9 cellular contexts compared by ENCODE assay signal in the genomic region with DNA sequence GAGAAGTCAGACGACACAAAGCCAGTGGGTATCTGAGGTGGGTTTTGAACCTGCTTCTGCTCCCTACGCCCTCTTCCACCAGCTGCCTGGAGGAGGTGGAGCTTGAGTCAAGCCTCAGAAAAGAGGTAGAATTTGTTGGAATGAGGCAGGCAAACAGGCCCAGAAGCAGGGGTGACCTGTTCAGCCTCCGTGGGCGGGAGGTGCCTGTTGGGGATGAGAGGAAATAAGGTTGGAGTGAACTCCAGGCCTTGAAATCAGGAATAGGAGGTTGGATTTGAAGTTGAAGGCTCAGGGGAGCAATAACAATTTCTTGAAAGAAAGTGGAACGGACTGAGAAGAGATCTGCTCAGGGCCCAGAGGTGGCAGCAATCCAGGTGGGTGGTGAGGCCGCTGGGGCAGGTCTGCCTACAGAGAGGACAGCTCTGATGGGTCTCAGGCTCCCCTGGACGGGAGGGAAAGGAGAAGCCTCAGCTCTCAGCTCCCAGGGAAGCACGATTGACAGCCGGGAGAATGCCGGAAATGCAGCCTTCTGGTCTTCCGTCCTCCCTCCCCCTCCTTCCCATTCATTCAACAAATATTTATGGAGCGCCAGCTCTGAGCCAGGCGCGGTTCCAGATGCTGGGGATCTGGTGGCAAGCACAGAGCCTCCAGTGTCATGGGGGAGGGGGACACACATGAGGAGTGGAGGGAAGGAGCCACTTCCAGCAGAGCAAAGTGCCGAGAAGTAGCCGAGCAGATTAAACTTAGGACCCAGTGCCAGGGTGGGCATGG.
DNase-seq lines count a peak whose midpoint lies in the region; ATAC-seq and TF ChIP-seq lines count a peak whose summit lies in the region.
"Had no signal": no experiment of that assay in that cellular context is flagged by ENCODE, and none has a peak within 500 bp of the region (broad histone marks: within the 10 kb centered on the region; RNA-seq: fewer than 3 reads in every experiment).

No MANE protein-coding gene starts in this region.

- H3K36me3 Mint-ChIP-seq in mesothelial cell of epicardium = peaks cover 11% of the 10 kb centered on the region
- H3K36me3 Mint-ChIP-seq in activated CD4-positive, alpha-beta T cell treated with anti-CD3 and anti-CD28 coated beads, Interleukin-2, amount 10 ng/mL, durations not matched to agents 24 days and 14 days (ENCODE audit: low read depth) = no peaks in the 10 kb centered on the region

- CTCF ChIA-PET in mammary epithelial cell (lab: Charles Lee; ENCODE audit: low non-redundant PET) = no interaction called here

- H3K79me2 ChIP-seq in mammary epithelial cell (ENCODE audit: insufficient read depth, low read length) = peaks cover 25% of the 10 kb centered on the region

- H3K9ac ChIP-seq in mammary epithelial cell (ENCODE audit: insufficient read depth, low read length) = peak overlapping the region; percentile 5

- peak overlapping the region; percentile 88 for H3K27ac Mint-ChIP-seq in mesothelial cell of epicardium
- no peak overlapping the region for H3K27ac Mint-ChIP-seq in activated CD4-positive, alpha-beta T cell treated with anti-CD3 and anti-CD28 coated beads, Interleukin-2, amount 10 ng/mL, durations not matched to agents 24 days and 14 days

- no peaks in the 10 kb centered on the region for H4K20me1 ChIP-seq in mammary epithelial cell (ENCODE audit: insufficient read depth, low read length)

- H3K27me3 Mint-ChIP-seq in mesothelial cell of epicardium (ENCODE audit: low read depth) = no peaks in the 10 kb centered on the region
- H3K27me3 Mint-ChIP-seq in activated CD4-positive, alpha-beta T cell treated with anti-CD3 and anti-CD28 coated beads, Interleukin-2, amount 10 ng/mL, durations not matched to agents 24 days and 14 days = peaks cover 36% of the 10 kb centered on the region

- H3K9me3 ChIP-seq in BE2C (no peaks in the 10 kb centered on the region), mammary epithelial cell (replicated peaks; ENCODE audit: insufficient read depth, low read length) (no peaks in the 10 kb centered on the region)
- H3K9me3 ChIP-seq in effector memory CD4-positive, alpha-beta T cell (ENCODE audit: control insufficient read depth, low read length) = no peaks in the 10 kb centered on the region

- H3K36me3 ChIP-seq in BE2C = peaks cover 17% of the 10 kb centered on the region
- no peaks in the 10 kb centered on the region for H3K36me3 ChIP-seq in mammary epithelial cell (ENCODE audit: insufficient read depth, low read length)
- H3K36me3 ChIP-seq in effector memory CD4-positive, alpha-beta T cell (ENCODE audit: control insufficient read depth, insufficient read depth, low read length) = no peaks in the 10 kb centered on the region

- BruUV-seq in mammary epithelial cell (replicated peaks; lab: Mats Ljungman, UMichigan) = TSS peak; percentile 49

- peak overlapping the region; percentile 79 for H3K4me3 Mint-ChIP-seq in mesothelial cell of epicardium
- H3K4me3 Mint-ChIP-seq in activated CD4-positive, alpha-beta T cell treated with anti-CD3 and anti-CD28 coated beads, Interleukin-2, amount 10 ng/mL, durations not matched to agents 24 days and 14 days = no peak overlapping the region

- H3K27me3 ChIP-seq in BE2C (no peaks in the 10 kb centered on the region), mammary epithelial cell (ENCODE audit: insufficient read depth, low read length) (no peaks in the 10 kb centered on the region)
- peaks cover 6% of the 10 kb centered on the region for H3K27me3 ChIP-seq in effector memory CD4-positive, alpha-beta T cell (replicated peaks; ENCODE audit: control insufficient read depth, insufficient read depth, low read length, poor library complexity, severe bottlenecking)

- TF ChIP-seq CTCF in BE2C (IDR thresholded peaks at IDR 0.05; ENCODE audit: low read depth, low read length) = no peak
- TF ChIP-seq CTCF in LNCaP clone FGC (IDR thresholded peaks at IDR 0.05; ENCODE audit: control insufficient read depth, extremely low read depth, insufficient read depth) = no peak
- no peak for TF ChIP-seq CTCF in mammary epithelial cell (conservative IDR thresholded peaks at IDR 0.05 in 1 of 2, IDR thresholded peaks at IDR 0.05 in 1 of 2; ENCODE audit: extremely low read depth in 1 of 2, insufficient read depth in 1 of 2, low read depth in 1 of 2, low read length in 2 of 2)
- TF ChIP-seq CTCF in mesothelial cell of epicardium (IDR thresholded peaks at IDR 0.05; ENCODE audit: unreplicated experiment) = no peak

- H3K9me3 Mint-ChIP-seq in mesothelial cell of epicardium = no peaks in the 10 kb centered on the region
- no peaks in the 10 kb centered on the region for H3K9me3 Mint-ChIP-seq in activated CD4-positive, alpha-beta T cell treated with anti-CD3 and anti-CD28 coated beads, Interleukin-2, amount 10 ng/mL, durations not matched to agents 24 days and 14 days

- peak overlapping the region; percentile 62 for H3K27ac ChIP-seq in mammary epithelial cell (ENCODE audit: insufficient read depth, low read depth, low read length)
- H3K27ac ChIP-seq in effector memory CD4-positive, alpha-beta T cell (ENCODE audit: insufficient read depth, low read length, poor library complexity, severe bottlenecking) = no peak overlapping the region

- 30% methylated on average over 14 of the region's 16 CpGs for WGBS in mammary epithelial cell (ENCODE audit: low coverage, missing lambda C conversion rate)

- H3K4me2 ChIP-seq in mammary epithelial cell (ENCODE audit: insufficient read depth, low read depth, low read length) = peak overlapping the region; percentile 70

- H3K4me1 ChIP-seq in BE2C (peaks cover 30% of the 10 kb centered on the region), mammary epithelial cell (ENCODE audit: insufficient read depth, low read length) (peaks cover 52% of the 10 kb centered on the region)
- H3K4me1 ChIP-seq in effector memory CD4-positive, alpha-beta T cell (ENCODE audit: control insufficient read depth, insufficient read depth, low read length, poor library complexity, severe bottlenecking) = no peaks in the 10 kb centered on the region

- peaks cover 73% of the 10 kb centered on the region for H3K4me1 Mint-ChIP-seq in mesothelial cell of epicardium
- H3K4me1 Mint-ChIP-seq in activated CD4-positive, alpha-beta T cell treated with anti-CD3 and anti-CD28 coated beads, Interleukin-2, amount 10 ng/mL, durations not matched to agents 24 days and 14 days = no peaks in the 10 kb centered on the region

- H3K4me3 ChIP-seq in BE2C (ENCODE audit: low read depth, low read length) (peak overlapping the region; percentile 69), LNCaP clone FGC (ENCODE audit: low read depth, low read length) (no peak overlapping the region), mammary epithelial cell (replicated peaks in 1 of 3; ENCODE audit: insufficient read depth in 1 of 3, low read depth in 2 of 3, low read length in 3 of 3) (no peak overlapping the region)
- H3K4me3 ChIP-seq in effector memory CD4-positive, alpha-beta T cell (ENCODE audit: insufficient read depth, low read depth, low read length, poor library complexity, severe bottlenecking) = no peak overlapping the region
- H3K4me3 ChIP-seq: GM12878 had no signal

- DNase-seq in BE2C (peak; percentile 92), LNCaP clone FGC (ENCODE audit: low read depth) (peak; percentile 66), mammary epithelial cell (peak; percentile 31), mesothelial cell of epicardium (ENCODE audit: low spot score in 2 of 2, unreplicated experiment in 2 of 2) (no peak), NCI-H774 (lab: John Stamatoyannopoulos, UW) (no peak)
- DNase-seq in activated CD4-positive, alpha-beta T cell treated with anti-CD3 and anti-CD28 coated beads, Interleukin-2, amount 10 ng/mL, durations not matched to agents 24 days and 14 days = no peak
- DNase-seq in effector memory CD4-positive, alpha-beta T cell = no peak

- peak overlapping the region; percentile 81 for H2AFZ ChIP-seq in mammary epithelial cell (ENCODE audit: low read depth, low read length)

- intact Hi-C loops in mammary epithelial cell (cut with micrococcal nuclease) = loop anchor here (2.0 to 5.0 kb wide), 4 partner anchors 23 to 73 kb away; no protein-coding TSS in a partner anchor
- intact Hi-C loops in activated CD4-positive, alpha-beta T cell treated with anti-CD3 and anti-CD28 coated beads, Interleukin-2, amount 10 ng/mL, durations not matched to agents 24 days and 14 days (cut with micrococcal nuclease) = no loop called here

- no peak for ATAC-seq in GM21367 (IDR thresholded peaks at IDR 0.05; ENCODE audit: unreplicated experiment)
- ATAC-seq: GM12878 had no signal

- in situ Hi-C loops in mammary epithelial cell (cut with MboI; ENCODE audit: low sequenced_read_pairs in 2 of 2) = no loop called here

- dilution Hi-C loops in mammary epithelial cell (cut with HindIII; ENCODE audit: low sequenced_read_pairs) = no loop called here

Comparison
In these comparisons a context has a peak if more than half of its experiments do, and no peak if none do; other contexts are left out.
1. DNase-seq: peak in BE2C (single experiment), LNCaP clone FGC (single experiment) and mammary epithelial cell (single experiment); none in mesothelial cell of epicardium (0 of 2), activated CD4-positive, alpha-beta T cell treated with anti-CD3 and anti-CD28 coated beads, Interleukin-2, amount 10 ng/mL, durations not matched to agents 24 days and 14 days (single experiment), effector memory CD4-positive, alpha-beta T cell (0 of 3) and NCI-H774 (single experiment).